In genomic region chr15:32669870-32670623, GRCh38 we compare ENCODE assay signal across 9 cellular contexts. TPM values are rescaled to one million over a fixed set of nuclear protein-coding genes. Genes with fewer than 3 reads are reported as not detected.
A peak's percentile ranks its signal among the peaks of the same experiment; 100 is the strongest.
DNase-seq lines count a peak whose midpoint lies in the region; TF ChIP-seq lines count a peak whose summit lies in the region.
"Had no signal": no experiment of that assay in that cellular context is flagged by ENCODE, and none has a peak within 500 bp of the region (broad histone marks: within the 10 kb centered on the region; RNA-seq: fewer than 3 reads in every experiment).

No MANE protein-coding gene starts in this region.

- WGBS in thyroid gland, 2 donors, result 57% methylated on average over 6 of the region's 6 CpGs

- H3K36me3 ChIP-seq in thyroid gland, result no peaks in the 10 kb centered on the region
- H3K36me3 ChIP-seq: adrenal gland had no signal

- no peaks in the 10 kb centered on the region for H3K9me3 ChIP-seq in thyroid gland
- H3K9me3 ChIP-seq: adrenal gland had no signal

- in situ Hi-C loops in SK-MEL-5 (cut with HindIII; ENCODE audit: low pct_unique_long_range_greater_than_20kb, low sequenced_read_pairs), result no loop called here

- DNase-seq in COLO829 (ENCODE audit: low spot score) (peak; percentile 78), SK-MEL-5 (ENCODE audit: low read depth, low spot score) (peak; percentile 98), fibroblast of the conjunctiva (ENCODE audit: low read depth) (peak; percentile 74), occipital lobe (lab: John Stamatoyannopoulos, UW) (peak; percentile 68), SKM-1 treated with dmso at 0.1 percent for 144 hours (lab: John Stamatoyannopoulos, UW; ENCODE audit: unreplicated experiment) (no peak), NCI-H1105 treated with DMSO at 0.1 percent for 48 hours (lab: John Stamatoyannopoulos, UW) (no peak), NCI-H446 treated with DMSO at 0.1 percent for 48 hours (lab: John Stamatoyannopoulos, UW) (no peak), thyroid gland (no peak)

- intact Hi-C loops in thyroid gland (cut with DNase I), result no loop called here

- no peaks in the 10 kb centered on the region for H3K4me1 ChIP-seq in thyroid gland

- no peak for TF ChIP-seq CTCF in thyroid gland (IDR thresholded peaks at IDR 0.05)

- H3K27ac ChIP-seq in thyroid gland, result no peak overlapping the region

- TF ChIP-seq POLR2A in thyroid gland (IDR thresholded peaks at IDR 0.05), result no peak

- no peak overlapping the region for H3K4me3 ChIP-seq in thyroid gland (replicated peaks in 1 of 3)
- H3K4me3 ChIP-seq: adrenal gland had no signal

- H3K27me3 ChIP-seq in thyroid gland, result no peaks in the 10 kb centered on the region
- H3K27me3 ChIP-seq: adrenal gland had no signal

RNA-seq across cellular contexts. Expression of gene SCG5, which starts 28.5 kb away (rescaled TPM):
- total RNA-seq in SK-MEL-5 (2014; rRNA removed; shearing (Covaris generic)), result 1.3 TPM in 1 of 2 replicates, not detected in the other
- 0.35 TPM in 1 of 2 replicates, not detected in the other for polyA plus RNA-seq in SK-MEL-5 (2015; cell fraction: cytosol; rRNA removed)
- 0.35 TPM in 1 of 2 replicates, not detected in the other for polyA plus RNA-seq in SK-MEL-5 (2015; cell fraction: nucleus; rRNA removed)
- total RNA-seq in occipital lobe (124 TPM), thyroid gland (10 to 100 TPM in 2 of 4 donors, 1 to 10 TPM in 2; 2.7 to 11.8 (median 8.3) TPM)

RNA-seq across cellular contexts. Expression of gene GREM1, which starts 47.8 kb away (rescaled TPM):
- under 0.01 TPM in 1 of 2 replicates, not detected in the other for total RNA-seq in SK-MEL-5 (2014; rRNA removed; shearing (Covaris generic))
- polyA plus RNA-seq in SK-MEL-5 (2015; cell fraction: cytosol; rRNA removed), result not detected in 2 replicates
- polyA plus RNA-seq in SK-MEL-5 (2015; cell fraction: nucleus; rRNA removed), result not detected in 2 replicates
- total RNA-seq in occipital lobe, result 3.4 TPM
- 1 to 10 TPM in 2 of 4 donors, under 1 TPM in 1, not detected in 1; 0.44 to 7.8 (median 3.2) TPM for total RNA-seq in thyroid gland

RNA-seq across cellular contexts. Expression of gene ARHGAP11A, which starts 54.7 kb away (rescaled TPM):
- total RNA-seq in SK-MEL-5 (2014; rRNA removed; shearing (Covaris generic)), result 17.7 and 27.0 TPM in 2 replicates
- 23.2 and 30.2 TPM in 2 replicates for polyA plus RNA-seq in SK-MEL-5 (2015; cell fraction: cytosol; rRNA removed)
- 16.3 and 19.5 TPM in 2 replicates for polyA plus RNA-seq in SK-MEL-5 (2015; cell fraction: nucleus; rRNA removed)
- total RNA-seq in occipital lobe, result 12.6 TPM
- 1 to 10 TPM; 2.0 to 8.2 (median 4.8) TPM for total RNA-seq in thyroid gland

Comparison
In these comparisons a context has a peak if more than half of its experiments do, and no peak if none do; other contexts are left out.
1. DNase-seq: peak in COLO829 (single experiment), SK-MEL-5 (single experiment), fibroblast of the conjunctiva (single experiment) and occipital lobe (single experiment); none in SKM-1 treated with dmso at 0.1 percent for 144 hours (single experiment), NCI-H1105 treated with DMSO at 0.1 percent for 48 hours (single experiment), NCI-H446 treated with DMSO at 0.1 percent for 48 hours (single experiment) and thyroid gland (0 of 2).